In the genomic region with DNA sequence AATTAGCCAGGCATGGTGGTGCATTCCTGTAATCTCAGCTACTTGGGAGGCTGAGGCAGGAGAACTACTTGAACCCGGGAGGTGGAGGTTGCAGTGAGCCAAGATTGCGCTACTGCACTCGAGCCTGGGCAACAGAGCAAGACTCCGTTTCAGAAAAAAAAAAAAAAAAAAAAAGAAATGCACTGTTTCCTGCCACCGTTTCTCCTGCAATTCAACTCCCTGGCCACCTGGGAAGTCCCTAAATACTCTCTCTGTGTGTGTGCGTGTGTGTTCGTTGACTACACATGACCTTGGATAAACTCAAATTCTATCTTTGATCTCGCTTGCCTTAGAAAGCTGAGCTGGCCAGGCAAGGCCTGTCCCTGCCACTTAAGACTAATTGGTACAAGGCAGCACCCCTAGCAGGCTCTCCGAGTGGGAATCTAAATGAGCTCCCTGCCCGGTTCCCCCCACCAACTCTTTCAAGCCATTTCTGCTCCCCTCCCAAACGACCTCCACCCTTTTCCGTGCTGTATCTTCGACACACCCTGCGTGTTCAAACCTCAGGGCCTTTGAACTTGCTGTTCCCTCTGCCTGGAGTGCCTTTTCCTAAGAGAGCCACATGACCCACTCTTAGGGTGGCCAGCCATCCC, we compare ENCODE assay signal across 10 cellular contexts. TPM values are rescaled to one million over a fixed set of nuclear protein-coding genes. Genes with fewer than 3 reads are reported as not detected.
DNase-seq lines count a peak whose midpoint lies in the region; ATAC-seq and TF ChIP-seq lines count a peak whose summit lies in the region.
"Had no signal": no experiment of that assay in that cellular context is flagged by ENCODE, and none has a peak within 500 bp of the region (broad histone marks: within the 10 kb centered on the region; RNA-seq: fewer than 3 reads in every experiment).

No MANE protein-coding gene starts in this region.

- H3K4me1 ChIP-seq in gastrocnemius medialis (peaks cover 37 to 49% of the 10 kb centered on the region in 2 donors), aorta (ENCODE audit: control insufficient read depth in 1 of 2, insufficient read depth in 2 of 2, low read length in 2 of 2) (no peaks in the 10 kb centered on the region)

- DNase-seq in activated CD4-positive, alpha-beta T cell treated with anti-CD3 and anti-CD28 coated beads for 36 hours, result peak; percentile 24
- DNase-seq in activated CD4-positive, alpha-beta T cell treated with anti-CD3 and anti-CD28 coated beads, Interleukin-2, amount 50 U/mL, for 48 hours, result no peak
- DNase-seq in NCI-H2081 treated with DMSO at 0.1 percent for 48 hours (lab: John Stamatoyannopoulos, UW) (peak; percentile 44), epithelial cell of esophagus (ENCODE audit: low read depth) (peak; percentile 24), gastrocnemius medialis (peak; percentile 67 to 80), kidney glomerular epithelial cell (lab: John Stamatoyannopoulos, UW) (no peak), aorta (no peak), HPDE6-E6E7 (ENCODE audit: extremely low spot score) (no peak)
- DNase-seq: H9, NCI-H187 treated with DMSO at 0.1 percent for 48 hours had no signal

- H3K36me3 ChIP-seq in gastrocnemius medialis (no peaks in the 10 kb centered on the region), aorta (ENCODE audit: control insufficient read depth in 1 of 2, insufficient read depth in 2 of 2, low read length in 1 of 2) (no peaks in the 10 kb centered on the region)

- POLR2A ChIA-PET in activated CD4-positive, alpha-beta T cell treated with anti-CD3 and anti-CD28 coated beads for 36 hours (lab: Charles Lee), result no interaction called here

- H3K36me3 Mint-ChIP-seq in activated CD4-positive, alpha-beta T cell treated with anti-CD3 and anti-CD28 coated beads for 36 hours (ENCODE audit: low read depth), result no peaks in the 10 kb centered on the region

- CTCF ChIA-PET in activated CD4-positive, alpha-beta T cell treated with anti-CD3 and anti-CD28 coated beads for 36 hours (lab: Charles Lee), result interaction anchor here (0.6 to 1.5 kb wide), 3 partner anchors 20 to 125 kb away, joined by 3 to 5 read pairs (median 4); no protein-coding TSS in a partner anchor

- intact Hi-C loops in activated CD4-positive, alpha-beta T cell treated with anti-CD3 and anti-CD28 coated beads for 36 hours (cut with DNase I, micrococcal nuclease), result no loop called here
- intact Hi-C loops in gastrocnemius medialis (cut with DNase I; ENCODE audit: low total_unique reads) (no loop called here), aorta (cut with DNase I) (no loop called here)

- peak; percentile 42 for ATAC-seq in activated CD4-positive, alpha-beta T cell treated with anti-CD3 and anti-CD28 coated beads for 36 hours
- ATAC-seq in gastrocnemius medialis (peak; percentile 56 to 57), aorta (ENCODE audit: low FRiP score) (no peak)

- H3K27ac Mint-ChIP-seq in activated CD4-positive, alpha-beta T cell treated with anti-CD3 and anti-CD28 coated beads for 36 hours, result peak overlapping the region; percentile 49

- H3K9me3 ChIP-seq in gastrocnemius medialis, result no peaks in the 10 kb centered on the region
- H3K9me3 ChIP-seq in aorta (ENCODE audit: control insufficient read depth, low read length), result no peaks in the 10 kb centered on the region

- H3K9me3 Mint-ChIP-seq in activated CD4-positive, alpha-beta T cell treated with anti-CD3 and anti-CD28 coated beads for 36 hours (ENCODE audit: low read depth), result no peaks in the 10 kb centered on the region
- H3K9me3 Mint-ChIP-seq: H9 had no signal

- no peaks in the 10 kb centered on the region for H3K27me3 ChIP-seq in gastrocnemius medialis
- no peaks in the 10 kb centered on the region for H3K27me3 ChIP-seq in aorta (ENCODE audit: control insufficient read depth in 1 of 2, insufficient read depth in 2 of 2, low read length in 1 of 2)

- in situ Hi-C loops in gastrocnemius medialis (cut with MboI; ENCODE audit: low sequenced_read_pairs in 4 of 4), result no loop called here

- no peaks in the 10 kb centered on the region for H3K27me3 Mint-ChIP-seq in activated CD4-positive, alpha-beta T cell treated with anti-CD3 and anti-CD28 coated beads for 36 hours

- TF ChIP-seq CTCF in epithelial cell of esophagus (IDR thresholded peaks at IDR 0.05; ENCODE audit: insufficient read depth, low read depth, low read length, missing control alignments) (peak; percentile 15), gastrocnemius medialis (IDR thresholded peaks at IDR 0.05 in 4 of 5, conservative IDR thresholded peaks at IDR 0.05 in 1 of 5) (peak in 3 of 5 experiments; percentile 10 to 36 (median 25))

- H3K4me3 Mint-ChIP-seq in activated CD4-positive, alpha-beta T cell treated with anti-CD3 and anti-CD28 coated beads for 36 hours, result no peak overlapping the region
- H3K4me3 Mint-ChIP-seq: H9 had no signal

- WGBS in aorta, 2 donors, result 56 to 64% methylated on average over 14 of the region's 14 CpGs

- H3K27ac ChIP-seq in gastrocnemius medialis (peak overlapping the region; percentile 93 to 95 (median 93)), aorta (ENCODE audit: low read depth in 1 of 2, low read length in 2 of 2) (peak overlapping the region in 1 of 2 donors; percentile 23)

- TF ChIP-seq POLR2A in gastrocnemius medialis (IDR thresholded peaks at IDR 0.05), result peak in 1 of 2 donors; percentile 38

- H3K4me1 Mint-ChIP-seq in activated CD4-positive, alpha-beta T cell treated with anti-CD3 and anti-CD28 coated beads for 36 hours, result peaks cover 12% of the 10 kb centered on the region

- H3K4me3 ChIP-seq in epithelial cell of esophagus (ENCODE audit: low read length) (no peak overlapping the region), gastrocnemius medialis (no peak overlapping the region), aorta (ENCODE audit: low read length in 2 of 2) (no peak overlapping the region)

RNA-seq across cellular contexts. Expression of a gene that starts 5.2 kb away (rescaled TPM):
- total RNA-seq in activated CD4-positive, alpha-beta T cell treated with anti-CD3 and anti-CD28 coated beads for 36 hours, result 10 to 100 TPM; 65.9 to 70.3 TPM
- 10 to 100 TPM; 28.0 to 56.6 (median 43.8) TPM for total RNA-seq in gastrocnemius medialis
- 10 to 100 TPM; 22.4 to 29.5 TPM for total RNA-seq in aorta
- 10 to 100 TPM; 22.5 to 61.6 TPM for polyA plus RNA-seq in aorta

RNA-seq across cellular contexts. Expression of a gene that starts 20.3 kb away (rescaled TPM):
- total RNA-seq in activated CD4-positive, alpha-beta T cell treated with anti-CD3 and anti-CD28 coated beads for 36 hours, result under 1 TPM; 0.21 to 0.83 TPM
- total RNA-seq in gastrocnemius medialis (1 to 10 TPM in 3 of 4 donors, not detected in 1; 1.2 to 1.9 (median 1.7) TPM), aorta (10 to 100 TPM; 13.7 to 16.1 TPM)
- 10 to 100 TPM; 14.3 to 18.9 TPM for polyA plus RNA-seq in aorta

RNA-seq across cellular contexts. Expression of a gene that starts 52.4 kb away (rescaled TPM):
- total RNA-seq in activated CD4-positive, alpha-beta T cell treated with anti-CD3 and anti-CD28 coated beads for 36 hours, result 10 to 100 TPM in 1 of 2 experiments, 1 to 10 TPM in 1; 7.0 to 10.9 TPM
- 1 to 10 TPM; 3.4 to 9.7 (median 6.3) TPM for total RNA-seq in gastrocnemius medialis
- 10 to 100 TPM; 94.9 to 97.2 TPM for total RNA-seq in aorta
- polyA plus RNA-seq in aorta, result 100 to 1,000 TPM; 193 to 223 TPM

RNA-seq across cellular contexts. Expression of a gene that starts 56.2 kb away (rescaled TPM):
- total RNA-seq in activated CD4-positive, alpha-beta T cell treated with anti-CD3 and anti-CD28 coated beads for 36 hours, result 10 to 100 TPM; 51.6 to 62.4 TPM
- 10 to 100 TPM; 28.7 to 73.9 (median 39.8) TPM for total RNA-seq in gastrocnemius medialis
- 100 to 1,000 TPM in 1 of 2 donors, 10 to 100 TPM in 1; 57.2 to 182 TPM for total RNA-seq in aorta
- polyA plus RNA-seq in aorta, result 10 to 100 TPM; 64.9 to 95.4 TPM

Comparison
In these comparisons a context has a peak if more than half of its experiments do, and no peak if none do; other contexts are left out.
1. DNase-seq: peak in activated CD4-positive, alpha-beta T cell treated with anti-CD3 and anti-CD28 coated beads for 36 hours (single experiment), NCI-H2081 treated with DMSO at 0.1 percent for 48 hours (single experiment), epithelial cell of esophagus (single experiment) and gastrocnemius medialis (2 of 2); none in activated CD4-positive, alpha-beta T cell treated with anti-CD3 and anti-CD28 coated beads, Interleukin-2, amount 50 U/mL, for 48 hours (0 of 2), kidney glomerular epithelial cell (single experiment), aorta (0 of 2) and HPDE6-E6E7 (single experiment).
2. RNA of a gene that starts 20.3 kb away (total RNA-seq): 13.7 to 16.1 TPM in aorta; 1.2 to 1.9 TPM in gastrocnemius medialis and 0.21 to 0.83 TPM in activated CD4-positive, alpha-beta T cell treated with anti-CD3 and anti-CD28 coated beads for 36 hours; every median in the first group is over 4 times any median in the second.
3. RNA of a gene that starts 52.4 kb away (total RNA-seq): 94.9 to 97.2 TPM in aorta; 7.0 to 10.9 TPM in activated CD4-positive, alpha-beta T cell treated with anti-CD3 and anti-CD28 coated beads for 36 hours and 3.4 to 9.7 TPM in gastrocnemius medialis; every median in the first group is over 4 times any median in the second.